In genomic region chr17:15470536-15470935, GRCh38 we compare ENCODE assay signal across 24 cellular contexts.
"Had no signal": no experiment of that assay in that cellular context is flagged by ENCODE, and none has a peak within 500 bp of the region (broad histone marks: within the 10 kb centered on the region; RNA-seq: fewer than 3 reads in every experiment).

No MANE protein-coding gene starts in this region.

- FAIRE-seq: K562 had no signal

- H3K27ac ChIP-seq: KMS-11, RWPE1, SJCRH30 had no signal

- H3K27me3 ChIP-seq: SJCRH30 had no signal

- H3K4me2 ChIP-seq: KMS-11 had no signal

- H3K4me1 Mint-ChIP-seq: IgD-negative memory B cell had no signal

- ATAC-seq: K562, Panc1, PC-3, SK-N-SH treated with all-trans-retinoic acid at 6 μM for 48 hours had no signal

- H3K27ac Mint-ChIP-seq: IgD-negative memory B cell had no signal

- H3K9me3 Mint-ChIP-seq: IgD-negative memory B cell had no signal

- H3K9ac ChIP-seq: KMS-11 had no signal

- H3K27me3 Mint-ChIP-seq: IgD-negative memory B cell had no signal

- H3K4me3 Mint-ChIP-seq: IgD-negative memory B cell had no signal

- H3K36me3 ChIP-seq: SJCRH30 had no signal

- H3K4me1 ChIP-seq: SJCRH30 had no signal

- H3K9me3 ChIP-seq: SJCRH30 had no signal

- H3K4me3 ChIP-seq: K562, SJCRH30 had no signal

- DNase-seq: Kasumi-1, MV-4-11, NCI-H1048, NCI-H1105, NCI-H1417, NCI-H1436 treated with DMSO at 0.1 percent for 48 hours, NCI-H1694, NCI-H187 treated with DMSO at 0.1 percent for 48 hours, NCI-H2029 treated with DMSO at 0.1 percent for 48 hours, NCI-H2171 treated with DMSO at 0.1 percent for 48 hours, NCI-H345, NCI-H446 treated with DMSO at 0.1 percent for 48 hours, NCI-H510A treated with DMSO at 0.1 percent for 48 hours, NCI-H526, NCI-H82, PC-3, SHP77, SJCRH30 had no signal
